ENCODE assay signal across 30 cellular contexts in genomic region chrX:152899111-152899873, GRCh38. TPM values are rescaled to one million over a fixed set of nuclear protein-coding genes. Genes with fewer than 3 reads are reported as not detected.
DNase-seq lines count a peak whose midpoint lies in the region; ATAC-seq, FAIRE-seq and TF ChIP-seq lines count a peak whose summit lies in the region.
"Had no signal": no experiment of that assay in that cellular context is flagged by ENCODE, and none has a peak within 500 bp of the region (broad histone marks: within the 10 kb centered on the region; RNA-seq: fewer than 3 reads in every experiment).

No MANE protein-coding gene starts in this region.

- intact Hi-C loops in ascending aorta (cut with DNase I): no loop called here
- intact Hi-C loops in esophagus squamous epithelium (cut with DNase I): no loop called here
- intact Hi-C loops in lower leg skin (cut with DNase I; ENCODE audit: low total_unique reads): no loop called here

- no peak overlapping the region for H3K27ac ChIP-seq in GM23338 (ENCODE audit: low read depth)
- H3K27ac ChIP-seq in ascending aorta: peak overlapping the region; percentile 30 to 41
- H3K27ac ChIP-seq in esophagus squamous epithelium: peak overlapping the region; percentile 70 to 90 (median 78)
- H3K27ac ChIP-seq in trophoblast cell (ENCODE audit: low read depth, low read length): no peak overlapping the region
- no peak overlapping the region for H3K27ac ChIP-seq in small intestine (ENCODE audit: low read depth in 1 of 2, low read length in 1 of 2)
- H3K27ac ChIP-seq: prostate gland, sigmoid colon, transverse colon had no signal

- DNase-seq in GM23338 (ENCODE audit: low spot score) (no peak), ascending aorta (ENCODE audit: low spot score in 2 of 2) (no peak), esophagus squamous epithelium (lab: John Stamatoyannopoulos, UW) (no peak), trophoblast cell (no peak), small intestine (no peak), MV-4-11 (lab: John Stamatoyannopoulos, UW) (no peak), lower leg skin (ENCODE audit: low spot score in 2 of 2) (no peak), T-helper 2 cell (no peak)
- DNase-seq: activated CD4-positive, alpha-beta memory T cell treated with anti-CD3 and anti-CD28 coated beads for 36 hours; activated CD4-positive, alpha-beta T cell treated with anti-CD3 and anti-CD28 coated beads for 1 hour; activated CD8-positive, alpha-beta memory T cell treated with anti-CD3 and anti-CD28 coated beads, Interleukin-2, amount 50 U/mL, for 4 hours; activated naive CD4-positive, alpha-beta T cell treated with Interleukin-2 at 50 U/mL for 16 hours; dermis blood vessel endothelial cell; DMS79 treated with DMSO at 0.1 percent for 48 hours; GDM1; hypothalamus; mesendoderm; NCI-H1048; NCI-H1694; NCI-H526; OCI-M1; sigmoid colon; stimulated activated CD4-positive, alpha-beta T cell treated with anti-CD3 and anti-CD28 coated beads, Interleukin-4, amount 100 ng/mL, for 4 hours; transverse colon had no signal

- H4K91ac ChIP-seq in trophoblast cell (ENCODE audit: low read depth, low read length): no peak overlapping the region

- H3F3A ChIP-seq in GM23338 (replicated peaks; ENCODE audit: low read depth): no peaks in the 10 kb centered on the region

- H3K14ac ChIP-seq in trophoblast cell (ENCODE audit: low read length): no peak overlapping the region

- no peak overlapping the region for H3K27ac Mint-ChIP-seq in GM23338
- H3K27ac Mint-ChIP-seq: activated CD4-positive, alpha-beta memory T cell treated with anti-CD3 and anti-CD28 coated beads for 36 hours; activated T-helper 1 cell treated with anti-CD3 and anti-CD28 coated beads, Interleukin-12 subunit alpha, Interleukin-12 subunit beta, Interleukin-2, Interleukin-4 antibody, amounts not matched to agents 30 ng/mL and 10 ng/mL and 1 ng/mL, durations not matched to agents 14 hours and 24 hours and 36 hours had no signal

- no peak overlapping the region for H2AFZ ChIP-seq in GM23338
- no peak overlapping the region for H2AFZ ChIP-seq in trophoblast cell (ENCODE audit: insufficient read depth, low read length, poor library complexity)

- H2BK120ac ChIP-seq in trophoblast cell (ENCODE audit: insufficient read depth, low read length, poor library complexity): no peak overlapping the region

- H3K4ac ChIP-seq in trophoblast cell (ENCODE audit: low read depth, low read length): no peak overlapping the region

- no peaks in the 10 kb centered on the region for H4K20me1 ChIP-seq in GM23338 (replicated peaks; ENCODE audit: insufficient read depth)

- H3K4me3 ChIP-seq in GM23338 (no peak overlapping the region), ascending aorta (no peak overlapping the region), esophagus squamous epithelium (peak overlapping the region; percentile 43 to 61 (median 50)), trophoblast cell (ENCODE audit: low read depth, low read length) (no peak overlapping the region), small intestine (ENCODE audit: low read depth in 1 of 2, low read length in 2 of 2) (no peak overlapping the region), lower leg skin (ENCODE audit: low read depth, poor library complexity, severe bottlenecking) (no peak overlapping the region)
- H3K4me3 ChIP-seq: sigmoid colon, transverse colon had no signal

- H3K27me3 Mint-ChIP-seq in GM23338 (ENCODE audit: insufficient read depth, low read depth, poor library complexity): peaks cover 3% of the 10 kb centered on the region

- H3K36me3 ChIP-seq in GM23338 (ENCODE audit: insufficient read depth): no peaks in the 10 kb centered on the region
- no peaks in the 10 kb centered on the region for H3K36me3 ChIP-seq in ascending aorta
- no peaks in the 10 kb centered on the region for H3K36me3 ChIP-seq in esophagus squamous epithelium
- H3K36me3 ChIP-seq in trophoblast cell (ENCODE audit: control insufficient read depth in 1 of 2, insufficient read depth in 2 of 2, low read length in 2 of 2): no peaks in the 10 kb centered on the region
- H3K36me3 ChIP-seq in small intestine (ENCODE audit: control insufficient read depth in 2 of 2, insufficient read depth in 2 of 2, low read length in 2 of 2): no peaks in the 10 kb centered on the region
- H3K36me3 ChIP-seq: prostate gland, sigmoid colon, transverse colon had no signal

- no peak overlapping the region for H4K8ac ChIP-seq in trophoblast cell (ENCODE audit: low read depth, low read length)

- H3K79me2 ChIP-seq in GM23338 (replicated peaks; ENCODE audit: insufficient read depth) (no peaks in the 10 kb centered on the region), trophoblast cell (ENCODE audit: control insufficient read depth, insufficient read depth, low read length, poor library complexity) (peaks cover 1% of the 10 kb centered on the region)

- H2AK5ac ChIP-seq in trophoblast cell (ENCODE audit: low read length): no peak overlapping the region

- H3K18ac ChIP-seq in trophoblast cell (ENCODE audit: low read length): no peak overlapping the region

- H3K4me1 ChIP-seq in GM23338 (ENCODE audit: insufficient read depth) (peaks cover 8% of the 10 kb centered on the region; the same call in 1 of the 2 replicates), ascending aorta (peaks cover 0 to 3% of the 10 kb centered on the region in 2 donors), esophagus squamous epithelium (peaks cover 9 to 80% (median 11%) of the 10 kb centered on the region in 3 donors), trophoblast cell (ENCODE audit: control insufficient read depth in 1 of 2, insufficient read depth in 2 of 2, low read length in 2 of 2) (peaks cover 20% of the 10 kb centered on the region in 2 experiments), small intestine (ENCODE audit: control insufficient read depth in 2 of 2, insufficient read depth in 1 of 2, low read depth in 1 of 2, low read length in 1 of 2) (no peaks in the 10 kb centered on the region)
- H3K4me1 ChIP-seq: prostate gland, sigmoid colon, transverse colon had no signal

- no peaks in the 10 kb centered on the region for H3K9me3 ChIP-seq in ascending aorta
- H3K9me3 ChIP-seq in esophagus squamous epithelium: no peaks in the 10 kb centered on the region
- no peaks in the 10 kb centered on the region for H3K9me3 ChIP-seq in trophoblast cell (ENCODE audit: insufficient read depth, low read depth, low read length)
- no peaks in the 10 kb centered on the region for H3K9me3 ChIP-seq in small intestine (ENCODE audit: control insufficient read depth, low read depth)
- H3K9me3 ChIP-seq: A549, prostate gland, sigmoid colon, transverse colon had no signal

- no peak overlapping the region for H2BK5ac ChIP-seq in trophoblast cell (ENCODE audit: low read depth, low read length, poor library complexity)

- H3K4me2 ChIP-seq in GM23338 (no peak overlapping the region), trophoblast cell (ENCODE audit: low read length) (peak overlapping the region; percentile 64)

- H2BK12ac ChIP-seq in trophoblast cell (ENCODE audit: low read length): no peak overlapping the region

- no peak overlapping the region for H4K12ac ChIP-seq in trophoblast cell (ENCODE audit: low read depth, low read length)

- TF ChIP-seq CTCF in GM23338 (conservative IDR thresholded peaks at IDR 0.05; ENCODE audit: low read depth in 2 of 2): no peak
- TF ChIP-seq CTCF in ascending aorta (IDR thresholded peaks at IDR 0.05): no peak
- no peak for TF ChIP-seq CTCF in esophagus squamous epithelium (IDR thresholded peaks at IDR 0.05)
- no peak for TF ChIP-seq CTCF in lower leg skin (IDR thresholded peaks at IDR 0.05)

- WGBS in esophagus squamous epithelium, 2 donors: 72% methylated on average over 5 of the region's 16 CpGs; no CpG with 5 or more reads in 1 of the 2 donors
- no CpG with 5 or more reads among the region's 16 CpGs for WGBS in trophoblast cell (ENCODE audit: extremely low coverage, insufficient coverage, insufficient read length)
- 78 to 91% (median 91%) methylated on average over 15 to 16 of the region's 16 CpGs for WGBS in small intestine, 3 donors
- 74 to 88% methylated on average over 9 to 13 of the region's 16 CpGs for WGBS in lower leg skin, 2 donors

- 0 out of 3 replicates have a peak overlapping the region, but pooled peaks have one; percentile 19 for H3K4me3 Mint-ChIP-seq in GM23338
- H3K4me3 Mint-ChIP-seq: activated CD4-positive, alpha-beta memory T cell treated with anti-CD3 and anti-CD28 coated beads for 36 hours; activated T-helper 1 cell treated with anti-CD3 and anti-CD28 coated beads, Interleukin-12 subunit alpha, Interleukin-12 subunit beta, Interleukin-2, Interleukin-4 antibody, amounts not matched to agents 30 ng/mL and 10 ng/mL and 1 ng/mL, durations not matched to agents 14 hours and 24 hours and 36 hours; central memory CD8-positive, alpha-beta T cell had no signal

- H3K9me2 ChIP-seq in GM23338 (ENCODE audit: insufficient read depth): no peaks in the 10 kb centered on the region

- H3K27me3 ChIP-seq in GM23338 (ENCODE audit: insufficient read depth) (no peaks in the 10 kb centered on the region), ascending aorta (no peaks in the 10 kb centered on the region), esophagus squamous epithelium (peaks cover 0 to 5% (median 0%) of the 10 kb centered on the region in 4 donors), trophoblast cell (ENCODE audit: insufficient read depth, low read length) (no peaks in the 10 kb centered on the region), small intestine (ENCODE audit: control insufficient read depth in 2 of 2, insufficient read depth in 2 of 2, low read length in 2 of 2) (no peaks in the 10 kb centered on the region)

- no peak overlapping the region for H3K9ac ChIP-seq in trophoblast cell (ENCODE audit: low read length)

- H3K9me3 Mint-ChIP-seq in GM23338: no peaks in the 10 kb centered on the region
- H3K9me3 Mint-ChIP-seq: activated CD4-positive, alpha-beta memory T cell treated with anti-CD3 and anti-CD28 coated beads for 36 hours; activated T-helper 1 cell treated with anti-CD3 and anti-CD28 coated beads, Interleukin-12 subunit alpha, Interleukin-12 subunit beta, Interleukin-2, Interleukin-4 antibody, amounts not matched to agents 30 ng/mL and 10 ng/mL and 1 ng/mL, durations not matched to agents 14 hours and 24 hours and 36 hours; central memory CD8-positive, alpha-beta T cell had no signal

- ATAC-seq in GM23338: no peak
- ATAC-seq: A549, Right ventricle myocardium inferior had no signal

- no peaks in the 10 kb centered on the region; the same call in 2 of the 3 replicates for H3K36me3 Mint-ChIP-seq in GM23338 (ENCODE audit: low read depth)
- H3K36me3 Mint-ChIP-seq: activated CD4-positive, alpha-beta memory T cell treated with anti-CD3 and anti-CD28 coated beads for 36 hours had no signal

- TF ChIP-seq POLR2A in esophagus squamous epithelium (IDR thresholded peaks at IDR 0.05) (no peak), lower leg skin (IDR thresholded peaks at IDR 0.05) (no peak)

- H3K79me1 ChIP-seq in trophoblast cell (ENCODE audit: low read length): peaks cover 13% of the 10 kb centered on the region

- H3K4me1 Mint-ChIP-seq in GM23338: peaks cover 29% of the 10 kb centered on the region
- H3K4me1 Mint-ChIP-seq: central memory CD8-positive, alpha-beta T cell had no signal

- FAIRE-seq in small intestine (lab: Jason Lieb, UNC): no peak
- FAIRE-seq: A549, endometrium had no signal

- no peak overlapping the region for H3K23ac ChIP-seq in trophoblast cell (ENCODE audit: low read length)

RNA-seq across cellular contexts. Expression of gene ZNF185, which starts 1.4 kb away (rescaled TPM):
- total RNA-seq in GM23338 (2014; rRNA removed; shearing (Covaris generic)): 5.9 and 7.8 TPM in 2 replicates
- polyA plus RNA-seq in GM23338 (2016; fragmentation: Nextera tagmentation; extraction: Ambion mirVana): 2.7 and 2.9 TPM in 2 replicates
- total RNA-seq in ascending aorta: not detected
- 100 to 1,000 TPM; 205 to 470 (median 259) TPM for total RNA-seq in esophagus squamous epithelium
- 15.6 and 16.4 TPM in 2 replicates for polyA plus RNA-seq in trophoblast cell (2013)
- 1 to 10 TPM in 2 of 3 donors, under 1 TPM in 1; 0.45 to 1.4 (median 1.1) TPM for polyA plus RNA-seq in small intestine
- total RNA-seq in lower leg skin: 10 to 100 TPM; 58.8 to 77.1 (median 72.1) TPM

Comparison
In these comparisons a context has a peak if more than half of its experiments do, and no peak if none do; other contexts are left out.
1. H3K27ac ChIP-seq: peak in ascending aorta (2 of 2) and esophagus squamous epithelium (4 of 4); none in GM23338 (single experiment), trophoblast cell (single experiment) and small intestine (0 of 2).
2. H3K4me3 ChIP-seq: peak in esophagus squamous epithelium (4 of 4); none in GM23338 (single experiment), ascending aorta (0 of 2), trophoblast cell (single experiment), small intestine (0 of 2) and lower leg skin (single experiment).